ENCODE assay signal across 13 cellular contexts in genomic region chr7:157585113-157585861, GRCh38.
DNase-seq lines count a peak whose midpoint lies in the region; ATAC-seq and TF ChIP-seq lines count a peak whose summit lies in the region.
"Had no signal": no experiment of that assay in that cellular context is flagged by ENCODE, and none has a peak within 500 bp of the region (broad histone marks: within the 10 kb centered on the region; RNA-seq: fewer than 3 reads in every experiment).

No MANE protein-coding gene starts in this region.

- H2AFZ ChIP-seq in Karpas-422 (ENCODE audit: low read length) (peak overlapping the region; percentile 82; the same call in 1 of the 2 replicates), neuronal stem cell (ENCODE audit: low read length) (no peak overlapping the region)

- H2BK15ac ChIP-seq in neuronal stem cell (ENCODE audit: low read length): no peak overlapping the region

- H3K79me2 ChIP-seq in Karpas-422 (ENCODE audit: low read length): no peaks in the 10 kb centered on the region

- no peak overlapping the region for H2BK120ac ChIP-seq in neuronal stem cell (ENCODE audit: low read depth, low read length)

- peaks cover 12% of the 10 kb centered on the region for H3K4me1 Mint-ChIP-seq in activated T-cell treated with anti-CD3 and anti-CD28 coated beads, Interleukin-2, amount 50 U/mL, for 24 hours (ENCODE audit: low read depth)
- peaks cover 20% of the 10 kb centered on the region for H3K4me1 Mint-ChIP-seq in activated naive CD8-positive, alpha-beta T cell (ENCODE audit: low read depth)

- H3K9me3 Mint-ChIP-seq in activated T-cell treated with anti-CD3 and anti-CD28 coated beads, Interleukin-2, amount 50 U/mL, for 24 hours: no peaks in the 10 kb centered on the region
- no peaks in the 10 kb centered on the region for H3K9me3 Mint-ChIP-seq in activated naive CD8-positive, alpha-beta T cell (ENCODE audit: low read depth)

- peak overlapping the region; percentile 62 for H3K9ac ChIP-seq in Karpas-422 (ENCODE audit: low read length)
- H3K9ac ChIP-seq in neuronal stem cell (ENCODE audit: low read depth, low read length, poor library complexity): no peak overlapping the region

- H3K4me1 ChIP-seq in Karpas-422 (ENCODE audit: low read length) (peaks cover 7% of the 10 kb centered on the region; the same call in 1 of the 2 replicates), neuronal stem cell (ENCODE audit: control insufficient read depth in 2 of 2, insufficient read depth in 1 of 2, low read depth in 1 of 2, low read length in 2 of 2) (peaks cover 2 to 7% of the 10 kb centered on the region in 2 donors), testis (no peaks in the 10 kb centered on the region)
- H3K4me1 ChIP-seq: breast epithelium, pancreas, vagina had no signal

- intact Hi-C loops in testis (cut with DNase I; ENCODE audit: low total_unique reads): no loop called here

- H4K20me1 ChIP-seq in Karpas-422 (ENCODE audit: insufficient read depth, low read depth, low read length): no peaks in the 10 kb centered on the region

- no peaks in the 10 kb centered on the region for H3K36me3 Mint-ChIP-seq in activated T-cell treated with anti-CD3 and anti-CD28 coated beads, Interleukin-2, amount 50 U/mL, for 24 hours (ENCODE audit: low read depth)
- H3K36me3 Mint-ChIP-seq in activated naive CD8-positive, alpha-beta T cell: no peaks in the 10 kb centered on the region

- no peak overlapping the region for H3K18ac ChIP-seq in neuronal stem cell (ENCODE audit: low read length)

- H2BK12ac ChIP-seq in neuronal stem cell (ENCODE audit: low read length): no peak overlapping the region

- H3K23ac ChIP-seq in neuronal stem cell (ENCODE audit: low read depth, low read length, poor library complexity): peak overlapping the region; percentile 20

- DNase-seq in activated T-cell treated with anti-CD3 and anti-CD28 coated beads, Interleukin-2, amount 50 U/mL, for 24 hours: no peak
- DNase-seq in activated T-cell treated with anti-CD3 and anti-CD28 coated beads, Interleukin-2, amount 50 U/mL, for 1 hour: no peak
- DNase-seq in Karpas-422 (peak; percentile 74), neuronal stem cell (ENCODE audit: low spot score) (no peak), testis (no peak)
- DNase-seq: activated CD8-positive, alpha-beta memory T cell treated with anti-CD3 and anti-CD28 coated beads, Interleukin-2, amount 50 U/mL, for 4 hours; NCI-H2029 treated with DMSO at 0.1 percent for 48 hours; pancreas had no signal

- peak overlapping the region; percentile 17 for H3K14ac ChIP-seq in neuronal stem cell (ENCODE audit: low read length)

- H3K4me2 ChIP-seq in Karpas-422 (ENCODE audit: low read depth, low read length, poor library complexity, severe bottlenecking): peak overlapping the region; percentile 67
- H3K4me2 ChIP-seq in neuronal stem cell (ENCODE audit: insufficient read depth, low read length, poor library complexity, severe bottlenecking): no peak overlapping the region

- H3K79me1 ChIP-seq in neuronal stem cell (ENCODE audit: low read depth, low read length): peaks cover 7% of the 10 kb centered on the region

- H2AK5ac ChIP-seq in neuronal stem cell (ENCODE audit: low read depth, low read length): no peak overlapping the region

- ATAC-seq in GM18511 (IDR thresholded peaks at IDR 0.05; ENCODE audit: unreplicated experiment): no peak
- no peak for ATAC-seq in GM21576 (IDR thresholded peaks at IDR 0.05; ENCODE audit: unreplicated experiment)
- ATAC-seq: pancreas had no signal

- H3K4me3 ChIP-seq in Karpas-422 (ENCODE audit: low read length) (peak overlapping the region; percentile 56; the same call in 1 of the 2 replicates), neuronal stem cell (ENCODE audit: low read length in 2 of 2) (peak overlapping the region in 1 of 2 donors; percentile 48), testis (no peak overlapping the region)
- H3K4me3 ChIP-seq: pancreas, vagina had no signal

- H3K4me3 Mint-ChIP-seq in activated T-cell treated with anti-CD3 and anti-CD28 coated beads, Interleukin-2, amount 50 U/mL, for 24 hours: peak overlapping the region; percentile 41
- H3K4me3 Mint-ChIP-seq in activated naive CD8-positive, alpha-beta T cell: peak overlapping the region; percentile 76

- no peaks in the 10 kb centered on the region for H3K9me2 ChIP-seq in Karpas-422 (replicated peaks; ENCODE audit: insufficient read depth, low read length)

- H3K27ac ChIP-seq in Karpas-422 (ENCODE audit: low read length) (no peak overlapping the region), neuronal stem cell (replicated peaks; ENCODE audit: low read length) (no peak overlapping the region), testis (no peak overlapping the region)
- H3K27ac ChIP-seq: breast epithelium, pancreas, vagina had no signal

- H3K9me3 ChIP-seq in Karpas-422 (ENCODE audit: low read length): no peaks in the 10 kb centered on the region
- no peaks in the 10 kb centered on the region for H3K9me3 ChIP-seq in neuronal stem cell (replicated peaks in 1 of 2; ENCODE audit: control insufficient read depth in 2 of 2, insufficient read depth in 1 of 2, low read depth in 1 of 2, low read length in 2 of 2)
- no peaks in the 10 kb centered on the region for H3K9me3 ChIP-seq in testis
- H3K9me3 ChIP-seq: pancreas, vagina had no signal

- H3K27me3 ChIP-seq in Karpas-422 (ENCODE audit: low read length): no peaks in the 10 kb centered on the region
- H3K27me3 ChIP-seq in neuronal stem cell (ENCODE audit: control insufficient read depth in 3 of 3, insufficient read depth in 3 of 3, low read depth in 1 of 3, low read length in 3 of 3): no peaks in the 10 kb centered on the region
- no peaks in the 10 kb centered on the region for H3K27me3 ChIP-seq in testis
- H3K27me3 ChIP-seq: pancreas, vagina had no signal

- H2BK5ac ChIP-seq in neuronal stem cell (ENCODE audit: low read length): no peak overlapping the region

- H3K36me3 ChIP-seq in Karpas-422 (ENCODE audit: insufficient read depth, low read length) (no peaks in the 10 kb centered on the region), neuronal stem cell (replicated peaks in 1 of 2; ENCODE audit: control insufficient read depth in 2 of 2, insufficient read depth in 2 of 2, low read length in 2 of 2) (peaks cover 34 to 91% of the 10 kb centered on the region in 2 donors), testis (ENCODE audit: low read depth, missing control alignments) (no peaks in the 10 kb centered on the region)
- H3K36me3 ChIP-seq: breast epithelium, pancreas, vagina had no signal

- TF ChIP-seq POLR2A in testis (IDR thresholded peaks at IDR 0.05): no peak

- H3K27me3 Mint-ChIP-seq in activated T-cell treated with anti-CD3 and anti-CD28 coated beads, Interleukin-2, amount 50 U/mL, for 24 hours: peaks cover 57% of the 10 kb centered on the region
- H3K27me3 Mint-ChIP-seq in activated naive CD8-positive, alpha-beta T cell: peaks cover 10% of the 10 kb centered on the region

- no CpG with 5 or more reads among the region's 21 CpGs for WGBS in neuronal stem cell (ENCODE audit: extremely low coverage in 2 of 2, insufficient read length in 2 of 2, insufficient replicate concordance in 1 of 2), 2 donors
- 71 to 73% methylated on average over 15 to 21 of the region's 21 CpGs for WGBS in testis, 2 donors

- H3K27ac Mint-ChIP-seq in activated T-cell treated with anti-CD3 and anti-CD28 coated beads, Interleukin-2, amount 50 U/mL, for 24 hours: no peak overlapping the region
- H3K27ac Mint-ChIP-seq in activated naive CD8-positive, alpha-beta T cell: no peak overlapping the region

- no peak overlapping the region for H4K91ac ChIP-seq in neuronal stem cell (ENCODE audit: low read depth, low read length, poor library complexity)

- H3K4ac ChIP-seq in neuronal stem cell (ENCODE audit: low read length): no peak overlapping the region

- H4K8ac ChIP-seq in neuronal stem cell (ENCODE audit: low read depth, low read length): no peak overlapping the region

- TF ChIP-seq CTCF in testis (IDR thresholded peaks at IDR 0.05): no peak
